21 cellular contexts compared by ENCODE assay signal in genomic region chr2:148861367-148861766, GRCh38.
"Had no signal": no experiment of that assay in that cellular context is flagged by ENCODE, and none has a peak within 500 bp of the region (broad histone marks: within the 10 kb centered on the region; RNA-seq: fewer than 3 reads in every experiment).

No MANE protein-coding gene starts in this region.

- H3K27me3 Mint-ChIP-seq: activated naive CD4-positive, alpha-beta T cell treated with anti-CD3 and anti-CD28 coated beads, Interleukin-2, amount 50 U/mL, for 24 hours had no signal

- H3K4me1 Mint-ChIP-seq: activated naive CD4-positive, alpha-beta T cell treated with anti-CD3 and anti-CD28 coated beads, Interleukin-2, amount 50 U/mL, for 24 hours; mesothelial cell of epicardium; naive thymus-derived CD8-positive, alpha-beta T cell had no signal

- H3K36me3 Mint-ChIP-seq: activated naive CD4-positive, alpha-beta T cell treated with anti-CD3 and anti-CD28 coated beads, Interleukin-2, amount 50 U/mL, for 24 hours; brain; mesothelial cell of epicardium had no signal

- H3K27me3 ChIP-seq: sigmoid colon, upper lobe of left lung had no signal

- H3K27ac ChIP-seq: sigmoid colon, thoracic aorta, upper lobe of left lung, VCaP had no signal

- H3K9me3 Mint-ChIP-seq: activated naive CD4-positive, alpha-beta T cell treated with anti-CD3 and anti-CD28 coated beads, Interleukin-2, amount 50 U/mL, for 24 hours; mesothelial cell of epicardium; naive thymus-derived CD8-positive, alpha-beta T cell had no signal

- H3K27ac Mint-ChIP-seq: activated naive CD4-positive, alpha-beta T cell treated with anti-CD3 and anti-CD28 coated beads, Interleukin-2, amount 50 U/mL, for 24 hours; brain; mesothelial cell of epicardium; naive thymus-derived CD8-positive, alpha-beta T cell had no signal

- H3K4me3 Mint-ChIP-seq: activated naive CD4-positive, alpha-beta T cell treated with anti-CD3 and anti-CD28 coated beads, Interleukin-2, amount 50 U/mL, for 24 hours; brain; mesothelial cell of epicardium; naive thymus-derived CD8-positive, alpha-beta T cell had no signal

- ATAC-seq: esophagus mucosa; left ventricle myocardium superior; naive thymus-derived CD8-positive, alpha-beta T cell had no signal

- H3K4me3 ChIP-seq: sigmoid colon, smooth muscle cell, thoracic aorta, upper lobe of left lung had no signal

- DNase-seq: activated CD4-positive, alpha-beta T cell treated with anti-CD3 and anti-CD28 coated beads, Interleukin-2, amount 50 U/mL, for 1 hour; activated CD4-positive, CD25-positive, alpha-beta regulatory T cell treated with anti-CD3 and anti-CD28 coated beads, Interleukin-2, amount 50 U/mL, for 72 hours; activated gamma-delta T cell treated with Interleukin-2 at 50 U/mL for 16 hours; activated T-cell treated with anti-CD3 and anti-CD28 coated beads, Interleukin-2, amount 50 U/mL, for 1 hour; anterior cingulate cortex; effector memory CD4-positive, alpha-beta T cell; left ventricle myocardium superior; mammary epithelial cell; naive thymus-derived CD8-positive, alpha-beta T cell; sigmoid colon; stimulated activated CD4-positive, alpha-beta T cell treated with anti-CD3 and anti-CD28 coated beads, Interleukin-2, amount 100 ng/mL, for 48 hours; stimulated activated CD8-positive, alpha-beta memory T cell treated with anti-CD3 and anti-CD28 coated beads, Interleukin-4, amount 100 ng/mL, for 48 hours; stimulated activated naive CD4-positive, alpha-beta T cell had no signal

- H3K4me1 ChIP-seq: sigmoid colon, upper lobe of left lung had no signal

- H3K9me3 ChIP-seq: sigmoid colon, thoracic aorta, upper lobe of left lung had no signal

- H3K36me3 ChIP-seq: sigmoid colon, thoracic aorta, upper lobe of left lung had no signal
